ENCODE assay signal across 9 cellular contexts in genomic region chr17:80760501-80760900, GRCh38.
DNase-seq lines count a peak whose midpoint lies in the region; ATAC-seq, FAIRE-seq and TF ChIP-seq lines count a peak whose summit lies in the region.
"Had no signal": no experiment of that assay in that cellular context is flagged by ENCODE, and none has a peak within 500 bp of the region (broad histone marks: within the 10 kb centered on the region; RNA-seq: fewer than 3 reads in every experiment).

No MANE protein-coding gene starts in this region.

- no peak for FAIRE-seq in small intestine (lab: Jason Lieb, UNC)

- no peaks in the 10 kb centered on the region for H3K4me1 ChIP-seq in small intestine (ENCODE audit: control insufficient read depth in 2 of 2, insufficient read depth in 1 of 2, low read depth in 1 of 2, low read length in 1 of 2)

- peak overlapping the region; percentile 89 for H3K4me3 Mint-ChIP-seq in activated T-helper 17 cell treated with anti-CD3 and anti-CD28 coated beads, Interleukin-2, amount 50 U/mL, for 72 hours
- H3K4me3 Mint-ChIP-seq in nephron progenitor cell = no peak overlapping the region

- peaks cover 41% of the 10 kb centered on the region for H3K4me1 Mint-ChIP-seq in activated T-helper 17 cell treated with anti-CD3 and anti-CD28 coated beads, Interleukin-2, amount 50 U/mL, for 72 hours
- H3K4me1 Mint-ChIP-seq in nephron progenitor cell = peaks cover 20% of the 10 kb centered on the region

- H3K36me3 ChIP-seq in small intestine (ENCODE audit: control insufficient read depth in 2 of 2, insufficient read depth in 2 of 2, low read length in 2 of 2) = no peaks in the 10 kb centered on the region

- no peak overlapping the region for H3K4me3 ChIP-seq in small intestine (ENCODE audit: low read depth in 1 of 2, low read length in 2 of 2)

- no peak overlapping the region for H3K27ac ChIP-seq in small intestine (ENCODE audit: low read depth in 1 of 2, low read length in 1 of 2)

- H3K27ac Mint-ChIP-seq in activated T-helper 17 cell treated with anti-CD3 and anti-CD28 coated beads, Interleukin-2, amount 50 U/mL, for 72 hours = peak overlapping the region; percentile 96
- no peak overlapping the region for H3K27ac Mint-ChIP-seq in nephron progenitor cell

- no peak for TF ChIP-seq CTCF in nephron progenitor cell (IDR thresholded peaks at IDR 0.05)

- DNase-seq in DMS 273 (lab: John Stamatoyannopoulos, UW; ENCODE audit: unreplicated experiment) = peak; percentile 71
- no peak for DNase-seq in DMS 273 treated with DMSO at 0.1 percent for 48 hours (lab: John Stamatoyannopoulos, UW)
- DNase-seq in NCI-H2107 treated with DMSO at 0.1 percent for 48 hours (lab: John Stamatoyannopoulos, UW; ENCODE audit: unreplicated experiment) = peak; percentile 91
- DNase-seq in small intestine = peak; percentile 77
- DNase-seq in nephron progenitor cell = no peak
- DNase-seq: 8988T had no signal

- no peaks in the 10 kb centered on the region for H3K27me3 ChIP-seq in small intestine (ENCODE audit: control insufficient read depth in 2 of 2, insufficient read depth in 2 of 2, low read length in 2 of 2)

- H3K27me3 Mint-ChIP-seq in activated T-helper 17 cell treated with anti-CD3 and anti-CD28 coated beads, Interleukin-2, amount 50 U/mL, for 72 hours = no peaks in the 10 kb centered on the region
- H3K27me3 Mint-ChIP-seq in nephron progenitor cell (ENCODE audit: low read depth, poor library complexity) = no peaks in the 10 kb centered on the region

- H3K9me3 Mint-ChIP-seq in activated T-helper 17 cell treated with anti-CD3 and anti-CD28 coated beads, Interleukin-2, amount 50 U/mL, for 72 hours = no peaks in the 10 kb centered on the region
- no peaks in the 10 kb centered on the region for H3K9me3 Mint-ChIP-seq in nephron progenitor cell

- peaks cover 21% of the 10 kb centered on the region for H3K36me3 Mint-ChIP-seq in activated T-helper 17 cell treated with anti-CD3 and anti-CD28 coated beads, Interleukin-2, amount 50 U/mL, for 72 hours (ENCODE audit: low read depth)
- peaks cover 33% of the 10 kb centered on the region for H3K36me3 Mint-ChIP-seq in nephron progenitor cell (ENCODE audit: low read depth)

- no peaks in the 10 kb centered on the region for H3K9me3 ChIP-seq in small intestine (ENCODE audit: control insufficient read depth, low read depth)

- peak; percentile 11 for ATAC-seq in activated T-helper 17 cell treated with anti-CD3 and anti-CD28 coated beads, Interleukin-2, amount 50 U/mL, for 72 hours (replicated peaks)
- ATAC-seq in HG03571 (IDR thresholded peaks at IDR 0.05; ENCODE audit: unreplicated experiment) (no peak), GM21717 (IDR thresholded peaks at IDR 0.05; ENCODE audit: unreplicated experiment) (no peak)

- WGBS in small intestine, 3 donors = 13 to 46% (median 34%) methylated on average over 12 of the region's 12 CpGs

Comparison
In these comparisons a context has a peak if more than half of its experiments do, and no peak if none do; other contexts are left out.
1. DNase-seq: peak in DMS 273 (single experiment), NCI-H2107 treated with DMSO at 0.1 percent for 48 hours (single experiment) and small intestine (single experiment); none in DMS 273 treated with DMSO at 0.1 percent for 48 hours (single experiment) and nephron progenitor cell (single experiment).